In the genomic region with DNA sequence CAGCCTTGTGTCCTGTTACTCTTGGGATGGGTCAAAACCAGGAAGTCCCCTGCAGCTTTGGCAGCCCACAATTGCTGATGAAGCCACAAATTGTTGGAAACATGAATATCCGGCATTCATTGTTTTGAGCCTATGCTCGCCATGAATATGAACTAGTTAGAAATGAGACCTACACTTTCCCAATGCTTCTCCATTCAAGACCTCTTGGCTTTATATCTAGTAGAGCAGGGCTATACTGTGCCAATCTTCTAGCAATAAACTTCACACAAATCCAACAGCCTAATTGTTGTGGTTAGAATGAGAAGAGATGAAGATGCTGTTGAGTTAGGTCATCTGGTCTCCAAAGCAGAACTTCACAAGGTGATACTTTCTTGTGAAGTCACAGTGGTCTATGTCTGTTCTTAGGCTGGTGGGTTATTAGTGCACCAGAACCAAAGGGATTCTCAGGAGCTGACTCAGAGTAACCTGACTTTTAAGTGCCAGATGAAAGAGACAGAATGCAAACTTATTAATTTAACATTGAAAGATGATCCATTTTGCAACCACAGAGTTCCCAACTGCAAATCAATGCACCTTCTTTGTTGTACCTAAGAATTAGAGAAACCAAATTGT, we compare ENCODE assay signal across 26 cellular contexts. TPM values are rescaled to one million over a fixed set of nuclear protein-coding genes. Genes with fewer than 3 reads are reported as not detected.
"Had no signal": no experiment of that assay in that cellular context is flagged by ENCODE, and none has a peak within 500 bp of the region (broad histone marks: within the 10 kb centered on the region; RNA-seq: fewer than 3 reads in every experiment).

No MANE protein-coding gene starts in this region.

- H3K36me3 ChIP-seq: brain microvascular endothelial cell, sigmoid colon, transverse colon, uterus had no signal

- H3K4me3 ChIP-seq: sigmoid colon, transverse colon, uterus had no signal

- H3K9me3 ChIP-seq: sigmoid colon, transverse colon, uterus had no signal

- DNase-seq: activated CD8-positive, alpha-beta memory T cell treated with anti-CD3 and anti-CD28 coated beads, Interleukin-2, amount 50 U/mL, for 4 hours; activated T-cell treated with anti-CD3 and anti-CD28 coated beads, Interleukin-2, amount 50 U/mL, for 24 hours; aorta; brain microvascular endothelial cell; central memory CD4-positive, alpha-beta T cell; effector memory CD4-positive, alpha-beta T cell; foreskin melanocyte; hippocampal formation; left colon; mesenchymal stem cell; nephron progenitor cell; sigmoid colon; stimulated activated CD4-positive, alpha-beta T cell treated with anti-CD3 and anti-CD28 coated beads, Interleukin-2, amount 100 ng/mL, for 48 hours; stimulated activated CD8-positive, alpha-beta memory T cell treated with anti-CD3 and anti-CD28 coated beads, Interleukin-4, amount 100 ng/mL, for 48 hours; stimulated activated naive B cell treated with anti-CD40 and anti-IgM and Interleukin-4, amounts not matched to agents 10 μg/mL and 1 μg/mL and 100 μg/mL, for 72 hours; T-helper 9 cell; transverse colon; uterus had no signal

- H3K27ac ChIP-seq: brain microvascular endothelial cell, sigmoid colon, transverse colon, uterus had no signal

- H3K4me1 ChIP-seq: sigmoid colon, uterus had no signal

- H3K27me3 ChIP-seq: brain microvascular endothelial cell had no signal

- ATAC-seq: activated T-helper 17 cell treated with anti-CD3 and anti-CD28 coated beads, Interleukin-2, amount 50 U/mL, for 72 hours; esophagus mucosa; left colon; stimulated activated naive B cell treated with anti-CD40 and anti-IgM and Interleukin-4, amounts not matched to agents 10 μg/mL and 1 μg/mL and 100 μg/mL, for 72 hours; WTC11 had no signal

RNA-seq across cellular contexts. Expression of gene KRT23, which starts 13.7 kb away (rescaled TPM):
- total RNA-seq: activated naive CD4-positive, alpha-beta T cell treated with anti-CD3 and anti-CD28 coated beads, Interleukin-2, amount 50 U/mL, for 72 hours; dermis microvascular lymphatic vessel endothelial cell; WTC11 had no signal

RNA-seq across cellular contexts. Expression of gene KRT39, which starts 15.6 kb away (rescaled TPM):
- total RNA-seq: activated naive CD4-positive, alpha-beta T cell treated with anti-CD3 and anti-CD28 coated beads, Interleukin-2, amount 50 U/mL, for 72 hours; activated T-helper 17 cell treated with anti-CD3 and anti-CD28 coated beads, Interleukin-2, amount 50 U/mL, for 72 hours; aorta; dermis microvascular lymphatic vessel endothelial cell; esophagus mucosa; left colon; mononuclear cell; sigmoid colon; temporal lobe; transverse colon; uterus; WTC11 had no signal
- polyA plus RNA-seq: aorta had no signal

RNA-seq across cellular contexts. Expression of gene KRT40, which starts 33.0 kb away (rescaled TPM):
- total RNA-seq: activated naive CD4-positive, alpha-beta T cell treated with anti-CD3 and anti-CD28 coated beads, Interleukin-2, amount 50 U/mL, for 72 hours; activated T-helper 17 cell treated with anti-CD3 and anti-CD28 coated beads, Interleukin-2, amount 50 U/mL, for 72 hours; aorta; dermis microvascular lymphatic vessel endothelial cell; esophagus mucosa; sigmoid colon; temporal lobe; WTC11 had no signal
- polyA plus RNA-seq: aorta had no signal

RNA-seq across cellular contexts. Expression of gene KRTAP3-3, which starts 42.8 kb away (rescaled TPM):
- total RNA-seq: activated naive CD4-positive, alpha-beta T cell treated with anti-CD3 and anti-CD28 coated beads, Interleukin-2, amount 50 U/mL, for 72 hours; activated T-helper 17 cell treated with anti-CD3 and anti-CD28 coated beads, Interleukin-2, amount 50 U/mL, for 72 hours; aorta; dermis microvascular lymphatic vessel endothelial cell; esophagus mucosa; left colon; sigmoid colon; temporal lobe; transverse colon; uterus; WTC11 had no signal
- polyA plus RNA-seq: adipose tissue, aorta, sigmoid colon had no signal

RNA-seq across cellular contexts. Expression of gene KRTAP3-2, which starts 48.6 kb away (rescaled TPM):
- total RNA-seq: activated naive CD4-positive, alpha-beta T cell treated with anti-CD3 and anti-CD28 coated beads, Interleukin-2, amount 50 U/mL, for 72 hours; activated T-helper 17 cell treated with anti-CD3 and anti-CD28 coated beads, Interleukin-2, amount 50 U/mL, for 72 hours; aorta; dermis microvascular lymphatic vessel endothelial cell; esophagus mucosa; left colon; mononuclear cell; sigmoid colon; temporal lobe; transverse colon; uterus; WTC11 had no signal
- polyA plus RNA-seq: adipose tissue, aorta, sigmoid colon had no signal
